In genomic region chr3:72163809-72164634, GRCh38 we compare ENCODE assay signal across 9 cellular contexts.
A peak's percentile ranks its signal among the peaks of the same experiment; 100 is the strongest.
DNase-seq lines count a peak whose midpoint lies in the region; ATAC-seq and TF ChIP-seq lines count a peak whose summit lies in the region.
"Had no signal": no experiment of that assay in that cellular context is flagged by ENCODE, and none has a peak within 500 bp of the region (broad histone marks: within the 10 kb centered on the region; RNA-seq: fewer than 3 reads in every experiment).

No MANE protein-coding gene starts in this region.

- peak overlapping the region in 1 of 7 donors; percentile 74 for H3K27ac Mint-ChIP-seq in CD4-positive, alpha-beta memory T cell

- no TSS peak for BruUV-seq in OCI-LY7 (replicated peaks; lab: Mats Ljungman, UMichigan)

- H3K9me3 ChIP-seq in OCI-LY7 (ENCODE audit: low read length) (no peaks in the 10 kb centered on the region), uterus (no peaks in the 10 kb centered on the region)
- no peaks in the 10 kb centered on the region for H3K9me3 ChIP-seq in CD4-positive, alpha-beta memory T cell (ENCODE audit: control insufficient read depth in 1 of 2, low read length in 2 of 2)

- peak; percentile 1 for DNase-seq in GDM1 (lab: John Stamatoyannopoulos, UW)
- DNase-seq in OCI-LY7 (ENCODE audit: low spot score): peak; percentile 99
- no peak for DNase-seq in uterus
- DNase-seq in medulla oblongata (ENCODE audit: extremely low spot score): no peak
- DNase-seq in CD4-positive, alpha-beta memory T cell: no peak
- no peak for DNase-seq in NCI-H510A (lab: John Stamatoyannopoulos, UW)
- DNase-seq: hippocampal formation had no signal

- H3K4me1 Mint-ChIP-seq in CD4-positive, alpha-beta memory T cell: no peaks in the 10 kb centered on the region

- intact Hi-C loops in OCI-LY7 (cut with micrococcal nuclease; ENCODE audit: unreplicated experiment): loop anchor here (1.0 to 5.0 kb wide), 9 partner anchors 63 to 658 kb away; partner anchors contain the start of gene RYBP
- intact Hi-C loops in uterus (cut with DNase I; ENCODE audit: low total_unique reads): no loop called here
- intact Hi-C loops in CD4-positive, alpha-beta memory T cell (cut with micrococcal nuclease): no loop called here

- H4K20me1 ChIP-seq in OCI-LY7 (ENCODE audit: insufficient read depth, low read length): no peaks in the 10 kb centered on the region

- no peaks in the 10 kb centered on the region for H3K36me3 Mint-ChIP-seq in CD4-positive, alpha-beta memory T cell

- no peaks in the 10 kb centered on the region for H3K27me3 ChIP-seq in uterus
- H3K27me3 ChIP-seq in CD4-positive, alpha-beta memory T cell (ENCODE audit: insufficient read depth, low read length): no peaks in the 10 kb centered on the region

- H3K36me3 ChIP-seq in OCI-LY7 (ENCODE audit: insufficient read depth, low read length) (no peaks in the 10 kb centered on the region), uterus (no peaks in the 10 kb centered on the region)
- no peaks in the 10 kb centered on the region for H3K36me3 ChIP-seq in CD4-positive, alpha-beta memory T cell (ENCODE audit: insufficient read depth, low read length)

- H3K9me2 ChIP-seq in OCI-LY7 (ENCODE audit: insufficient read depth, low read length): no peaks in the 10 kb centered on the region

- H3K4me1 ChIP-seq in OCI-LY7 (ENCODE audit: insufficient read depth, low read length, poor library complexity, severe bottlenecking) (peaks cover 52% of the 10 kb centered on the region), uterus (no peaks in the 10 kb centered on the region)
- no peaks in the 10 kb centered on the region for H3K4me1 ChIP-seq in CD4-positive, alpha-beta memory T cell (ENCODE audit: insufficient read depth, low read length)

- no peak overlapping the region for H2AFZ ChIP-seq in OCI-LY7 (ENCODE audit: low read length)

- TF ChIP-seq CTCF in OCI-LY7 (conservative IDR thresholded peaks at IDR 0.05; ENCODE audit: low read length) (no peak), uterus (IDR thresholded peaks at IDR 0.05) (no peak)

- H3K9me3 Mint-ChIP-seq in CD4-positive, alpha-beta memory T cell: peaks cover 0 to 5% (median 0%) of the 10 kb centered on the region in 8 donors

- POLR2A ChIA-PET in OCI-LY7 (lab: Charles Lee): interaction anchor here (0.5 to 2.9 kb wide), 19 partner anchors 10 to 805 kb away, joined by 3 to 24 read pairs (median 4); no protein-coding TSS in a partner anchor
- POLR2A ChIA-PET in CD4-positive, alpha-beta memory T cell (lab: Charles Lee; ENCODE audit: partially characterized antibody): no interaction called here

- H3K79me2 ChIP-seq in OCI-LY7 (ENCODE audit: insufficient read depth, low read depth, low read length): no peaks in the 10 kb centered on the region

- no peak for TF ChIP-seq POLR2A in uterus (IDR thresholded peaks at IDR 0.05)

- H3K27ac ChIP-seq in OCI-LY7 (ENCODE audit: low read depth, low read length, poor library complexity, severe bottlenecking) (peak overlapping the region; percentile 90), uterus (no peak overlapping the region)
- no peak overlapping the region for H3K27ac ChIP-seq in CD4-positive, alpha-beta memory T cell (ENCODE audit: low read depth, low read length)

- H3K27me3 Mint-ChIP-seq in CD4-positive, alpha-beta memory T cell: peaks cover 0 to 5% of the 10 kb centered on the region in 2 donors

- H3K4me3 Mint-ChIP-seq in CD4-positive, alpha-beta memory T cell: no peak overlapping the region

- H3K4me2 ChIP-seq in OCI-LY7 (ENCODE audit: low read length): peak overlapping the region; percentile 69

- H3K4me3 ChIP-seq in OCI-LY7 (ENCODE audit: low read depth, low read length, poor library complexity, severe bottlenecking) (peak overlapping the region; percentile 45), uterus (no peak overlapping the region)
- H3K4me3 ChIP-seq in CD4-positive, alpha-beta memory T cell (ENCODE audit: low read length in 2 of 2): no peak overlapping the region

- ATAC-seq in GM19452 (IDR thresholded peaks at IDR 0.05; ENCODE audit: unreplicated experiment) (peak; percentile 88), HG03095 (IDR thresholded peaks at IDR 0.05; ENCODE audit: unreplicated experiment) (peak; percentile 89)

- CTCF ChIA-PET in OCI-LY7 (lab: Charles Lee; ENCODE audit: unreplicated experiment): interaction anchor here (0.6 to 1.0 kb wide), 4 partner anchors 10 to 84 kb away, joined by 3 to 5 read pairs (median 4); no protein-coding TSS in a partner anchor
- CTCF ChIA-PET in CD4-positive, alpha-beta memory T cell (lab: Charles Lee; ENCODE audit: partially characterized antibody): no interaction called here

Comparison
In these comparisons a context has a peak if more than half of its experiments do, and no peak if none do; other contexts are left out.
1. DNase-seq: peak in GDM1 (single experiment) and OCI-LY7 (single experiment); none in uterus (0 of 2), medulla oblongata (single experiment), CD4-positive, alpha-beta memory T cell (0 of 5) and NCI-H510A (single experiment).